In genomic region chr16:70152578-70153302, GRCh38 we compare ENCODE assay signal across 1 cellular context.
TF ChIP-seq lines count a peak whose summit lies in the region.

No MANE protein-coding gene starts in this region.

TF ChIP-seq in HepG2, 621 proteins besides CTCF, POLR2A, EP300 and RAD21 (continued from another document and continues in another):
- TF ChIP-seq KIAA2018 (CRISPR knock-in tag; IDR thresholded peaks at IDR 0.05; ENCODE audit: borderline replicate concordance) (no peak), TP53 (CRISPR knock-in tag; conservative IDR thresholded peaks at IDR 0.05) (no peak), STAT5B (CRISPR knock-in tag; IDR thresholded peaks at IDR 0.05) (no peak), POLR2AphosphoS5 (IDR thresholded peaks at IDR 0.05; ENCODE audit: low read depth, low read length) (no peak), IRF1 (CRISPR knock-in tag; IDR thresholded peaks at IDR 0.05; ENCODE audit: low read depth) (no peak), MIXL1 (CRISPR knock-in tag; IDR thresholded peaks at IDR 0.05) (peak; percentile 79; the same call in 1 of the 2 replicates), ZNF296 (CRISPR knock-in tag; conservative IDR thresholded peaks at IDR 0.05) (no peak), ZNF451 (CRISPR knock-in tag; IDR thresholded peaks at IDR 0.05) (no peak; the same call in 1 of the 2 replicates), TAF15 (IDR thresholded peaks at IDR 0.05; ENCODE audit: low read depth, low read length, poor library complexity, severe bottlenecking) (no peak), ZBTB3 (CRISPR knock-in tag; IDR thresholded peaks at IDR 0.05; ENCODE audit: borderline replicate concordance, low read depth) (no peak), ZNF281 (CRISPR knock-in tag; IDR thresholded peaks at IDR 0.05; ENCODE audit: borderline replicate concordance) (no peak), RFX1 (IDR thresholded peaks at IDR 0.05) (no peak), BRD4 (CRISPR knock-in tag; IDR thresholded peaks at IDR 0.05) (no peak), ZNF720 (CRISPR knock-in tag; IDR thresholded peaks at IDR 0.05) (no peak), ZNF354B (CRISPR knock-in tag; IDR thresholded peaks at IDR 0.05) (0 out of 2 replicates have a peak, but pooled peaks have one; percentile 61), ZNF891 (CRISPR knock-in tag; IDR thresholded peaks at IDR 0.05) (no peak), ZNF652 (CRISPR knock-in tag; IDR thresholded peaks at IDR 0.05; ENCODE audit: borderline replicate concordance, low read depth) (peak; percentile 42; the same call in 1 of the 2 replicates), SMARCC2 (IDR thresholded peaks at IDR 0.05) (no peak), ELF1 (CRISPR knock-in tag; IDR thresholded peaks at IDR 0.05) (peak; percentile 22; the same call in 1 of the 2 replicates), ZZZ3 (CRISPR knock-in tag; IDR thresholded peaks at IDR 0.05; ENCODE audit: borderline replicate concordance) (no peak), HMG20A (CRISPR knock-in tag; IDR thresholded peaks at IDR 0.05; ENCODE audit: borderline replicate concordance) (peak; percentile 86), HHEX (CRISPR knock-in tag; IDR thresholded peaks at IDR 0.05) (no peak), ZNF552 (CRISPR knock-in tag; IDR thresholded peaks at IDR 0.05; ENCODE audit: borderline replicate concordance) (no peak), SAFB2 (CRISPR knock-in tag; IDR thresholded peaks at IDR 0.05; ENCODE audit: borderline replicate concordance, low read depth) (no peak), ZFX (CRISPR knock-in tag; IDR thresholded peaks at IDR 0.05; ENCODE audit: low read depth) (peak; percentile 71), MYC (CRISPR knock-in tag; IDR thresholded peaks at IDR 0.05; ENCODE audit: borderline replicate concordance) (peak; percentile 48; the same call in 1 of the 2 replicates), RNF219 (CRISPR knock-in tag; IDR thresholded peaks at IDR 0.05) (no peak), TOPORS (CRISPR knock-in tag; IDR thresholded peaks at IDR 0.05) (0 out of 2 replicates have a peak, but pooled peaks have one; percentile 45), ELF4 (CRISPR knock-in tag; IDR thresholded peaks at IDR 0.05; ENCODE audit: borderline replicate concordance) (no peak), MAZ (IDR thresholded peaks at IDR 0.05; ENCODE audit: borderline replicate concordance, low read depth, low read length) (no peak), MAZ (CRISPR knock-in tag; IDR thresholded peaks at IDR 0.05; ENCODE audit: low read depth) (no peak), FOSL1 (CRISPR knock-in tag; IDR thresholded peaks at IDR 0.05; ENCODE audit: borderline replicate concordance) (no peak), ZBTB38 (CRISPR knock-in tag; IDR thresholded peaks at IDR 0.05) (peak; percentile 69; the same call in 1 of the 2 replicates), ATF3 (CRISPR knock-in tag; IDR thresholded peaks at IDR 0.05) (no peak), PHF5A (CRISPR knock-in tag; IDR thresholded peaks at IDR 0.05; ENCODE audit: low read depth, unreplicated experiment) (peak; percentile 78), ZNF317 (CRISPR knock-in tag; IDR thresholded peaks at IDR 0.05) (no peak; the same call in 1 of the 2 replicates), ZNF619 (CRISPR knock-in tag; IDR thresholded peaks at IDR 0.05) (no peak), HNRNPK (IDR thresholded peaks at IDR 0.05; ENCODE audit: low read depth, low read length, poor library complexity, severe bottlenecking) (no peak), GTF2F1 (IDR thresholded peaks at IDR 0.05; ENCODE audit: low read length) (no peak), ZSCAN21 (CRISPR knock-in tag; IDR thresholded peaks at IDR 0.05; ENCODE audit: borderline replicate concordance) (0 out of 2 replicates have a peak, but pooled peaks have one; percentile 12), ZNF468 (CRISPR knock-in tag; IDR thresholded peaks at IDR 0.05) (no peak), ZNF414 (CRISPR knock-in tag; IDR thresholded peaks at IDR 0.05) (0 out of 2 replicates have a peak, but pooled peaks have one; percentile 65), ARHGAP35 (CRISPR knock-in tag; IDR thresholded peaks at IDR 0.05; ENCODE audit: borderline replicate concordance) (0 out of 2 replicates have a peak, but pooled peaks have one; percentile 45), ZBTB39 (CRISPR knock-in tag; IDR thresholded peaks at IDR 0.05) (peak; percentile 85; the same call in 1 of the 2 replicates), ZNF33B (CRISPR knock-in tag; IDR thresholded peaks at IDR 0.05) (no peak), MLX (CRISPR knock-in tag; IDR thresholded peaks at IDR 0.05) (no peak; the same call in 1 of the 2 replicates), SNAI1 (CRISPR knock-in tag; IDR thresholded peaks at IDR 0.05; ENCODE audit: borderline replicate concordance) (0 out of 2 replicates have a peak, but pooled peaks have one; percentile 58)
